28 cellular contexts compared by ENCODE assay signal in the genomic region with DNA sequence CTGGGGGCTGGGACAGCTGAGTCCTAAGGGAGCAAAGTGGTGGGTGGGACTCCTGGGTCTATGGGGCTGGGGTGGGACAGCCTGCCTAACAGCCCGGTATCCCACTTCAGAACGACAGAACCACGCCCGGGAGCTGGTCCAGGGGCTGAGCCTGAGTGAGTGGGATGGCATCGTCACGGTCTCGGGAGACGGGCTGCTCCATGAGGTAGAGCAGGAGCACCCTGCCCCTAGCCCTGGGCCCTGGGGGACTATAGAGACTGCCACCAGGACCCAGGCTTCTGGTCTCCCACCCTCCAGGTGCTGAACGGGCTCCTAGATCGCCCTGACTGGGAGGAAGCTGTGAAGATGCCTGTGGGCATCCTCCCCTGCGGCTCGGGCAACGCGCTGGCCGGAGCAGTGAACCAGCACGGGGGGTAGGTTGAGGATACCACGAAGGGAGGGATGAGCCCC. TPM values are rescaled to one million over a fixed set of nuclear protein-coding genes. Genes with fewer than 3 reads are reported as not detected.
DNase-seq lines count a peak whose midpoint lies in the region; ATAC-seq and TF ChIP-seq lines count a peak whose summit lies in the region.
"Had no signal": no experiment of that assay in that cellular context is flagged by ENCODE, and none has a peak within 500 bp of the region (broad histone marks: within the 10 kb centered on the region; RNA-seq: fewer than 3 reads in every experiment).

No MANE protein-coding gene starts in this region.

- POLR2A ChIA-PET in activated CD8-positive, alpha-beta T cell treated with anti-CD3 and anti-CD28 coated beads for 36 hours (lab: Charles Lee): interaction anchor here (1.5 to 9.6 kb wide), 2 partner anchors 8 to 15 kb away, joined by 4 to 154 read pairs; partner anchors contain the start of genes FAM83E, RPL18 and SPHK2
- POLR2A ChIA-PET in activated CD8-positive, alpha-beta T cell treated with anti-CD3 and anti-CD28 coated beads, Interleukin-2, amount 10 ng/mL, durations not matched to agents 7 days and 5 days (lab: Charles Lee): interaction anchor here (0.7 to 1.3 kb wide), 2 partner anchors 9 to 11 kb away, joined by 3 to 4 read pairs; partner anchors contain the start of genes RPL18 and SPHK2

- in situ Hi-C loops in transverse colon (cut with MboI; ENCODE audit: low pct_ligation_motif_present in 1 of 4, low pct_unique_long_range_greater_than_20kb in 1 of 4, low sequenced_read_pairs in 3 of 4): no loop called here

- H3K27me3 Mint-ChIP-seq in activated CD8-positive, alpha-beta T cell treated with anti-CD3 and anti-CD28 coated beads for 36 hours: no peaks in the 10 kb centered on the region
- no peaks in the 10 kb centered on the region for H3K27me3 Mint-ChIP-seq in activated CD8-positive, alpha-beta T cell treated with anti-CD3 and anti-CD28 coated beads, Interleukin-2, amount 10 ng/mL, durations not matched to agents 7 days and 5 days (ENCODE audit: low read depth)
- H3K27me3 Mint-ChIP-seq in chondrocyte (ENCODE audit: low read depth): no peaks in the 10 kb centered on the region
- H3K27me3 Mint-ChIP-seq: activated naive CD8-positive, alpha-beta T cell treated with anti-CD3 and anti-CD28 coated beads, Interleukin-2, amount 50 U/mL, for 24 hours; CD4-positive, alpha-beta memory T cell; IgD-negative memory B cell had no signal

- peaks cover 41% of the 10 kb centered on the region for H3K4me1 Mint-ChIP-seq in activated CD8-positive, alpha-beta T cell treated with anti-CD3 and anti-CD28 coated beads for 36 hours (ENCODE audit: low read depth)
- H3K4me1 Mint-ChIP-seq in activated CD8-positive, alpha-beta T cell treated with anti-CD3 and anti-CD28 coated beads, Interleukin-2, amount 10 ng/mL, durations not matched to agents 7 days and 5 days (ENCODE audit: low read depth): peaks cover 54% of the 10 kb centered on the region
- H3K4me1 Mint-ChIP-seq in chondrocyte (ENCODE audit: low read depth): peaks cover 40% of the 10 kb centered on the region

- ATAC-seq in activated CD8-positive, alpha-beta T cell treated with anti-CD3 and anti-CD28 coated beads for 36 hours: no peak
- ATAC-seq in activated CD8-positive, alpha-beta T cell treated with anti-CD3 and anti-CD28 coated beads, Interleukin-2, amount 10 ng/mL, durations not matched to agents 7 days and 5 days: no peak
- no peak for ATAC-seq in GM21723 (IDR thresholded peaks at IDR 0.05; ENCODE audit: unreplicated experiment)
- ATAC-seq: left ventricle myocardium superior, WTC11 had no signal

- H3K36me3 Mint-ChIP-seq in activated CD8-positive, alpha-beta T cell treated with anti-CD3 and anti-CD28 coated beads for 36 hours (ENCODE audit: low read depth): peaks cover 11% of the 10 kb centered on the region
- peaks cover 29% of the 10 kb centered on the region for H3K36me3 Mint-ChIP-seq in activated CD8-positive, alpha-beta T cell treated with anti-CD3 and anti-CD28 coated beads, Interleukin-2, amount 10 ng/mL, durations not matched to agents 7 days and 5 days (ENCODE audit: low read depth)
- H3K36me3 Mint-ChIP-seq in chondrocyte (ENCODE audit: low read depth): peaks cover 3% of the 10 kb centered on the region
- H3K36me3 Mint-ChIP-seq: WTC11 had no signal

- TF ChIP-seq POLR2A in transverse colon (IDR thresholded peaks at IDR 0.05): no peak
- no peak for TF ChIP-seq POLR2A in uterus (IDR thresholded peaks at IDR 0.05)

- no peak for TF ChIP-seq CTCF in activated CD8-positive, alpha-beta T cell treated with anti-CD3 and anti-CD28 coated beads for 36 hours (IDR thresholded peaks at IDR 0.05)
- TF ChIP-seq CTCF in transverse colon (IDR thresholded peaks at IDR 0.05) (no peak), chondrocyte (IDR thresholded peaks at IDR 0.05) (no peak), uterus (IDR thresholded peaks at IDR 0.05) (no peak)

- no peak overlapping the region for H3K4me3 Mint-ChIP-seq in activated CD8-positive, alpha-beta T cell treated with anti-CD3 and anti-CD28 coated beads for 36 hours
- no peak overlapping the region for H3K4me3 Mint-ChIP-seq in activated CD8-positive, alpha-beta T cell treated with anti-CD3 and anti-CD28 coated beads, Interleukin-2, amount 10 ng/mL, durations not matched to agents 7 days and 5 days
- H3K4me3 Mint-ChIP-seq in chondrocyte (ENCODE audit: unreplicated experiment): no peak overlapping the region
- H3K4me3 Mint-ChIP-seq: activated naive CD8-positive, alpha-beta T cell treated with anti-CD3 and anti-CD28 coated beads, Interleukin-2, amount 50 U/mL, for 24 hours; CD4-positive, alpha-beta memory T cell; HFFc6; IgD-negative memory B cell; WTC11 had no signal

- TF ChIP-seq EP300 in transverse colon (IDR thresholded peaks at IDR 0.05; ENCODE audit: low read depth): no peak

- CTCF ChIA-PET in activated CD8-positive, alpha-beta T cell treated with anti-CD3 and anti-CD28 coated beads for 36 hours (lab: Charles Lee): no interaction called here
- CTCF ChIA-PET in activated CD8-positive, alpha-beta T cell treated with anti-CD3 and anti-CD28 coated beads, Interleukin-2, amount 10 ng/mL, durations not matched to agents 7 days and 5 days (lab: Charles Lee): no interaction called here

- DNase-seq in activated CD8-positive, alpha-beta T cell treated with anti-CD3 and anti-CD28 coated beads for 36 hours: no peak
- no peak for DNase-seq in activated CD8-positive, alpha-beta T cell treated with anti-CD3 and anti-CD28 coated beads, Interleukin-2, amount 10 ng/mL, durations not matched to agents 7 days and 5 days
- DNase-seq in transverse colon (no peak), chondrocyte (ENCODE audit: low spot score) (no peak), uterus (no peak)
- DNase-seq: 8988T; activated effector memory CD4-positive, alpha-beta T cell treated with Interleukin-2 at 50 U/mL for 16 hours; CD4-positive, alpha-beta memory T cell; DMS 273 treated with DMSO at 0.1 percent for 48 hours; effector CD8-positive, alpha-beta T cell; erythroblast; foreskin melanocyte; HFFc6; left ventricle myocardium superior; NCI-H1417 treated with DMSO at 0.1 percent for 48 hours; NCI-H2107; NCI-H446 treated with DMSO at 0.1 percent for 48 hours; testis had no signal

- peak overlapping the region; percentile 71 for H3K27ac Mint-ChIP-seq in activated CD8-positive, alpha-beta T cell treated with anti-CD3 and anti-CD28 coated beads for 36 hours
- no peak overlapping the region for H3K27ac Mint-ChIP-seq in activated CD8-positive, alpha-beta T cell treated with anti-CD3 and anti-CD28 coated beads, Interleukin-2, amount 10 ng/mL, durations not matched to agents 7 days and 5 days
- no peak overlapping the region for H3K27ac Mint-ChIP-seq in chondrocyte (ENCODE audit: unreplicated experiment)
- H3K27ac Mint-ChIP-seq: HFFc6 had no signal

- H3K27me3 ChIP-seq in duodenal mucosa (ENCODE audit: control insufficient read depth in 1 of 2, insufficient read depth in 2 of 2, low read length in 2 of 2): no peaks in the 10 kb centered on the region
- no peaks in the 10 kb centered on the region for H3K27me3 ChIP-seq in muscle layer of duodenum (ENCODE audit: low read depth, low read length)
- no peaks in the 10 kb centered on the region for H3K27me3 ChIP-seq in transverse colon
- no peaks in the 10 kb centered on the region for H3K27me3 ChIP-seq in uterus
- H3K27me3 ChIP-seq: testis had no signal

- WGBS in transverse colon (ENCODE audit: low coverage in 1 of 2), 2 donors: 81% methylated on average over 15 of the region's 17 CpGs; no CpG with 5 or more reads in 1 of the 2 donors

- no peaks in the 10 kb centered on the region for H3K9me3 Mint-ChIP-seq in activated CD8-positive, alpha-beta T cell treated with anti-CD3 and anti-CD28 coated beads for 36 hours
- no peaks in the 10 kb centered on the region for H3K9me3 Mint-ChIP-seq in activated CD8-positive, alpha-beta T cell treated with anti-CD3 and anti-CD28 coated beads, Interleukin-2, amount 10 ng/mL, durations not matched to agents 7 days and 5 days (ENCODE audit: insufficient read depth)
- no peaks in the 10 kb centered on the region for H3K9me3 Mint-ChIP-seq in chondrocyte (ENCODE audit: low read depth)
- H3K9me3 Mint-ChIP-seq: activated naive CD8-positive, alpha-beta T cell treated with anti-CD3 and anti-CD28 coated beads, Interleukin-2, amount 50 U/mL, for 24 hours; CD4-positive, alpha-beta memory T cell; HFFc6; IgD-negative memory B cell; immature natural killer cell; WTC11 had no signal

- H3K4me3 ChIP-seq in duodenal mucosa (ENCODE audit: low read depth in 1 of 2, low read length in 2 of 2) (peak overlapping the region; percentile 32 to 46), muscle layer of duodenum (ENCODE audit: low read depth in 1 of 2, low read length in 2 of 2) (no peak overlapping the region), transverse colon (no peak overlapping the region), uterus (no peak overlapping the region)
- H3K4me3 ChIP-seq: smooth muscle cell, testis had no signal

- intact Hi-C loops in activated CD8-positive, alpha-beta T cell treated with anti-CD3 and anti-CD28 coated beads for 36 hours (cut with micrococcal nuclease): no loop called here
- intact Hi-C loops in transverse colon (cut with DNase I; ENCODE audit: low total_unique reads) (no loop called here), uterus (cut with DNase I; ENCODE audit: low total_unique reads) (no loop called here)

- peaks cover 4 to 20% of the 10 kb centered on the region in 2 donors for H3K36me3 ChIP-seq in duodenal mucosa (ENCODE audit: control insufficient read depth in 1 of 2, insufficient read depth in 2 of 2, low read length in 2 of 2)
- H3K36me3 ChIP-seq in muscle layer of duodenum (ENCODE audit: control insufficient read depth in 1 of 2, insufficient read depth in 2 of 2, low read length in 2 of 2): peaks cover 4 to 17% of the 10 kb centered on the region in 2 donors
- H3K36me3 ChIP-seq in transverse colon: no peaks in the 10 kb centered on the region
- H3K36me3 ChIP-seq in uterus: no peaks in the 10 kb centered on the region

- H3K4me1 ChIP-seq in duodenal mucosa (ENCODE audit: control insufficient read depth in 1 of 2, insufficient read depth in 2 of 2, low read length in 2 of 2): peaks cover 46 to 49% of the 10 kb centered on the region in 2 donors
- H3K4me1 ChIP-seq in muscle layer of duodenum (ENCODE audit: control insufficient read depth in 1 of 2, insufficient read depth in 2 of 2, low read length in 2 of 2): peaks cover 14 to 56% of the 10 kb centered on the region in 2 donors
- H3K4me1 ChIP-seq in transverse colon: peaks cover 28 to 85% (median 69%) of the 10 kb centered on the region in 4 donors
- H3K4me1 ChIP-seq in uterus: peaks cover 0 to 28% of the 10 kb centered on the region in 2 donors

- peak overlapping the region; percentile 49 to 51 for H3K9ac ChIP-seq in duodenal mucosa (ENCODE audit: low read depth in 1 of 2, low read length in 2 of 2)

- H3K9me3 ChIP-seq in duodenal mucosa (ENCODE audit: control insufficient read depth in 1 of 2, low read length in 2 of 2) (no peaks in the 10 kb centered on the region), muscle layer of duodenum (ENCODE audit: control insufficient read depth in 1 of 2, low read length in 2 of 2) (no peaks in the 10 kb centered on the region), transverse colon (no peaks in the 10 kb centered on the region), uterus (no peaks in the 10 kb centered on the region)
- H3K9me3 ChIP-seq: testis had no signal

- H3K27ac ChIP-seq in duodenal mucosa (ENCODE audit: low read depth, low read length) (peak overlapping the region; percentile 69), muscle layer of duodenum (ENCODE audit: low read length) (peak overlapping the region; percentile 39), transverse colon (peak overlapping the region; percentile 76 to 94 (median 92)), uterus (no peak overlapping the region)

RNA-seq across cellular contexts. Expression of gene SPHK2, which starts 8.6 kb away (rescaled TPM):
- 10 to 100 TPM; 22.3 to 22.9 TPM for total RNA-seq in activated CD8-positive, alpha-beta T cell treated with anti-CD3 and anti-CD28 coated beads for 36 hours
- total RNA-seq in activated CD8-positive, alpha-beta T cell treated with anti-CD3 and anti-CD28 coated beads, Interleukin-2, amount 10 ng/mL, durations not matched to agents 7 days and 5 days: 10 to 100 TPM; 33.0 to 33.1 TPM
- total RNA-seq in transverse colon (100 to 1,000 TPM in 1 of 4 donors, 10 to 100 TPM in 3; 41.8 to 185 (median 68.7) TPM), chondrocyte (18.6 to 26.5 TPM (median 20.7 TPM) in 3 replicates), uterus (10 to 100 TPM; 10.0 to 27.2 (median 21.7) TPM)

RNA-seq across cellular contexts. Expression of gene RPL18, which starts 8.9 kb away (rescaled TPM):
- 1,000 to 10,000 TPM; 2,304 to 2,324 TPM for total RNA-seq in activated CD8-positive, alpha-beta T cell treated with anti-CD3 and anti-CD28 coated beads for 36 hours
- 1,000 to 10,000 TPM; 1,371 to 1,433 TPM for total RNA-seq in activated CD8-positive, alpha-beta T cell treated with anti-CD3 and anti-CD28 coated beads, Interleukin-2, amount 10 ng/mL, durations not matched to agents 7 days and 5 days
- 1,000 to 10,000 TPM; 1,394 to 2,260 (median 1,686) TPM for total RNA-seq in transverse colon
- total RNA-seq in chondrocyte: 727 to 753 TPM (median 751 TPM) in 3 replicates
- total RNA-seq in uterus: 1,000 to 10,000 TPM; 1,515 to 5,795 (median 3,195) TPM

RNA-seq across cellular contexts. Expression of gene DBP, which starts 9.3 kb away (rescaled TPM):
- 10 to 100 TPM; 10.8 to 13.1 TPM for total RNA-seq in activated CD8-positive, alpha-beta T cell treated with anti-CD3 and anti-CD28 coated beads for 36 hours
- 10 to 100 TPM; 17.3 to 18.3 TPM for total RNA-seq in activated CD8-positive, alpha-beta T cell treated with anti-CD3 and anti-CD28 coated beads, Interleukin-2, amount 10 ng/mL, durations not matched to agents 7 days and 5 days
- total RNA-seq in transverse colon (10 to 100 TPM in 3 of 4 donors, 1 to 10 TPM in 1; 8.7 to 13.8 (median 11.6) TPM), chondrocyte (2.1 to 6.2 TPM (median 3.9 TPM) in 3 replicates), uterus (10 to 100 TPM in 2 of 4 donors, 1 to 10 TPM in 1, not detected in 1; 3.1 to 29.8 (median 11.3) TPM)

RNA-seq across cellular contexts. Expression of gene FAM83E, which starts 13.0 kb away (rescaled TPM):
- total RNA-seq in activated CD8-positive, alpha-beta T cell treated with anti-CD3 and anti-CD28 coated beads for 36 hours: 1 to 10 TPM; 3.8 to 4.7 TPM
- total RNA-seq in activated CD8-positive, alpha-beta T cell treated with anti-CD3 and anti-CD28 coated beads, Interleukin-2, amount 10 ng/mL, durations not matched to agents 7 days and 5 days: 1 to 10 TPM; 1.7 to 2.3 TPM
- 100 to 1,000 TPM in 3 of 4 donors, 10 to 100 TPM in 1; 97.0 to 746 (median 203) TPM for total RNA-seq in transverse colon
- total RNA-seq in chondrocyte: 0.38 to 0.77 TPM (median 0.67 TPM) in 3 replicates
- total RNA-seq in uterus: 1 to 10 TPM in 2 of 4 donors, not detected in 2; 1.8 TPM
- total RNA-seq: cerebellum, left ventricle myocardium superior, Right ventricle myocardium superior had no signal

RNA-seq across cellular contexts. Expression of gene CA11, which starts 18.1 kb away (rescaled TPM):
- 10 to 100 TPM; 11.1 to 13.0 TPM for total RNA-seq in activated CD8-positive, alpha-beta T cell treated with anti-CD3 and anti-CD28 coated beads for 36 hours
- 1 to 10 TPM; 5.2 to 6.3 TPM for total RNA-seq in activated CD8-positive, alpha-beta T cell treated with anti-CD3 and anti-CD28 coated beads, Interleukin-2, amount 10 ng/mL, durations not matched to agents 7 days and 5 days
- total RNA-seq in transverse colon (1 to 10 TPM in 2 of 4 donors, not detected in 2; 1.4 to 2.5 TPM), chondrocyte (8.1 to 14.1 TPM (median 9.1 TPM) in 3 replicates), uterus (10 to 100 TPM in 2 of 4 donors, under 1 TPM in 2; 0.51 to 55.1 (median 8.1) TPM)

Comparison
In these comparisons a context has a peak if more than half of its experiments do, and no peak if none do; other contexts are left out.
1. H3K27ac ChIP-seq: peak in duodenal mucosa (single experiment), muscle layer of duodenum (single experiment) and transverse colon (4 of 4); none in uterus (0 of 2).
2. H3K4me3 ChIP-seq: peak in duodenal mucosa (2 of 2); none in muscle layer of duodenum (0 of 2), transverse colon (0 of 4) and uterus (0 of 2).